Comparison of ENCODE assay signal across 23 cellular contexts in the genomic region with DNA sequence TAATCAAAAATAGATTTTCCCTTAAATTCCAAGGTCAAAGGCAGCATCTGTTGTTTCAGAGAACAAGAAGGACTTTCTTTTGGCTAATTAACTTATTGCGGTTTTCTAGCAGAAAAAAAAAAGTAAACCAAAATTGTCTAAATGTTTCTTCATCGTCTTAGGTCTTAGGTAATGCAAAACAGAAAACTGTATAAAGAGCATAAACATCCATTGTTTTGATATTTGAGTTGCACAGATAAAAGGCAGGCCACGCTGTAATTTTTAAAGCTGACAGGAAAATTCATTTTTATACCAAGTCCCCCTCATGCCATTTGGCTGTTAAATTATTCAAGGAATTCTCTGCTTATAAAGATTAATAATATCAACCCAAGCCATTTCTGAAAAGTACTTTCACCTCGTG.
A peak's percentile ranks its signal among the peaks of the same experiment; 100 is the strongest.
DNase-seq lines count a peak whose midpoint lies in the region; ATAC-seq and TF ChIP-seq lines count a peak whose summit lies in the region.
"Had no signal": no experiment of that assay in that cellular context is flagged by ENCODE, and none has a peak within 500 bp of the region (broad histone marks: within the 10 kb centered on the region; RNA-seq: fewer than 3 reads in every experiment).

No MANE protein-coding gene starts in this region.

- CTCF ChIA-PET in HEK293 (lab: Yijun Ruan, JAX), result no interaction called here
- CTCF ChIA-PET in WTC11 (lab: Charles Lee), result no interaction called here
- CTCF ChIA-PET in RWPE1 (lab: Yijun Ruan, JAX), result no interaction called here

- no peak for DNase-seq in WTC11 (ENCODE audit: low spot score)
- DNase-seq in fibroblast of villous mesenchyme (ENCODE audit: low read depth), result peak; percentile 65
- no peak for DNase-seq in sigmoid colon
- no peak for DNase-seq in C1 segment of cervical spinal cord (lab: John Stamatoyannopoulos, UW)
- DNase-seq in DMS79 (lab: John Stamatoyannopoulos, UW), result no peak
- DNase-seq in NCI-H2107 (lab: John Stamatoyannopoulos, UW), result no peak
- DNase-seq in RWPE1 (ENCODE audit: low spot score), result no peak
- DNase-seq: activated CD4-positive, CD25-positive, alpha-beta regulatory T cell; activated naive CD4-positive, alpha-beta T cell treated with anti-CD3 and anti-CD28 coated beads, Interleukin-2, amount 10 ng/mL, durations not matched to agents 7 days and 5 days; activated T-cell treated with anti-CD3 and anti-CD28 coated beads, Interleukin-2, amount 50 U/mL, for 48 hours; CD4-positive, alpha-beta memory T cell; DMS53; GM23248; naive B cell; NCI-H1436; pancreas; PC-3; stimulated activated naive CD4-positive, alpha-beta T cell; trophoblast cell had no signal

- intact Hi-C loops in sigmoid colon (cut with DNase I), result no loop called here

- TF ChIP-seq POLR2A in sigmoid colon (IDR thresholded peaks at IDR 0.05), result no peak

- no peaks in the 10 kb centered on the region for H3K27me3 Mint-ChIP-seq in WTC11 (ENCODE audit: low read depth)
- H3K27me3 Mint-ChIP-seq: activated naive CD4-positive, alpha-beta T cell treated with anti-CD3 and anti-CD28 coated beads, Interleukin-2, amount 10 ng/mL, durations not matched to agents 7 days and 5 days; CD4-positive, alpha-beta memory T cell had no signal

- 0 out of 2 replicates have a peak, but pooled peaks cover 5% of the 10 kb centered on the region for H3K4me1 ChIP-seq in HEK293 (ENCODE audit: control insufficient read depth, insufficient read depth, low read length)
- peaks cover 0 to 45% (median 39%) of the 10 kb centered on the region in 4 donors for H3K4me1 ChIP-seq in sigmoid colon
- H3K4me1 ChIP-seq: SJSA1 had no signal

- no peak for ATAC-seq in WTC11
- ATAC-seq: PC-3 had no signal

- H3K9me3 ChIP-seq in HEK293 (ENCODE audit: control insufficient read depth, insufficient read depth, low read depth, low read length) (no peaks in the 10 kb centered on the region), sigmoid colon (no peaks in the 10 kb centered on the region)
- H3K9me3 ChIP-seq: pancreas, SJSA1 had no signal

- TF ChIP-seq CTCF in HEK293 (tag by site-specific recombination; IDR thresholded peaks at IDR 0.05) (no peak), WTC11 (IDR thresholded peaks at IDR 0.05) (no peak), fibroblast of villous mesenchyme (IDR thresholded peaks at IDR 0.05; ENCODE audit: insufficient read depth, low read depth, low read length) (no peak), sigmoid colon (IDR thresholded peaks at IDR 0.05) (no peak), RWPE1 (conservative IDR thresholded peaks at IDR 0.05; ENCODE audit: low read depth) (no peak)

- POLR2A ChIA-PET in HEK293 (lab: Yijun Ruan, JAX) (no interaction called here), WTC11 (lab: Charles Lee) (no interaction called here), RWPE1 (lab: Yijun Ruan, JAX; ENCODE audit: low non-redundant PET) (no interaction called here)

- H3K9me3 Mint-ChIP-seq in WTC11, result no peaks in the 10 kb centered on the region
- H3K9me3 Mint-ChIP-seq: activated naive CD4-positive, alpha-beta T cell treated with anti-CD3 and anti-CD28 coated beads, Interleukin-2, amount 10 ng/mL, durations not matched to agents 7 days and 5 days; CD4-positive, alpha-beta memory T cell; naive B cell had no signal

- peak overlapping the region; percentile 83 for H3K27ac Mint-ChIP-seq in WTC11
- H3K27ac Mint-ChIP-seq: activated naive CD4-positive, alpha-beta T cell treated with anti-CD3 and anti-CD28 coated beads, Interleukin-2, amount 10 ng/mL, durations not matched to agents 7 days and 5 days had no signal

- H3K4me3 ChIP-seq in HEK293 (ENCODE audit: low read depth, low read length), result no peak overlapping the region
- no peak overlapping the region for H3K4me3 ChIP-seq in fibroblast of villous mesenchyme (ENCODE audit: low read depth, low read length)
- peak overlapping the region in 2 of 4 donors; percentile 4 to 5 for H3K4me3 ChIP-seq in sigmoid colon
- H3K4me3 ChIP-seq: GM23248, hepatocyte, lung, pancreas, SJSA1 had no signal

- H3K27me3 ChIP-seq in sigmoid colon, result no peaks in the 10 kb centered on the region
- H3K27me3 ChIP-seq: hepatocyte, pancreas, SJSA1 had no signal

- WGBS in sigmoid colon, 2 donors, result 76 to 79% methylated on average over 4 of the region's 4 CpGs

- no peak overlapping the region for H3K4me3 Mint-ChIP-seq in WTC11
- H3K4me3 Mint-ChIP-seq: activated naive CD4-positive, alpha-beta T cell treated with anti-CD3 and anti-CD28 coated beads, Interleukin-2, amount 10 ng/mL, durations not matched to agents 7 days and 5 days; CD4-positive, alpha-beta memory T cell; naive B cell had no signal

- H3K4me1 Mint-ChIP-seq in WTC11, result peaks cover 46% of the 10 kb centered on the region
- H3K4me1 Mint-ChIP-seq: naive B cell had no signal

- TF ChIP-seq EP300 in sigmoid colon (IDR thresholded peaks at IDR 0.05), result no peak

- H3K36me3 Mint-ChIP-seq in WTC11, result no peaks in the 10 kb centered on the region
- H3K36me3 Mint-ChIP-seq: naive B cell had no signal

- H3K36me3 ChIP-seq in HEK293 (ENCODE audit: control insufficient read depth in 2 of 2, insufficient read depth in 1 of 2, low read length in 2 of 2), result no peaks in the 10 kb centered on the region
- no peaks in the 10 kb centered on the region for H3K36me3 ChIP-seq in sigmoid colon
- H3K36me3 ChIP-seq: pancreas, SJSA1 had no signal

- no peak overlapping the region for H3K27ac ChIP-seq in HEK293 (ENCODE audit: extremely low read depth, low read depth, low read length)
- peak overlapping the region; percentile 48 to 74 (median 60) for H3K27ac ChIP-seq in sigmoid colon
- no peak overlapping the region for H3K27ac ChIP-seq in RWPE1
- H3K27ac ChIP-seq: GM23248, hepatocyte, pancreas, SJSA1 had no signal

TF ChIP-seq in HEK293, 187 proteins besides CTCF, POLR2A, EP300 and RAD21:
- no peak for TF ChIP-seq ZNF530 (tag by site-specific recombination; IDR thresholded peaks at IDR 0.05; ENCODE audit: low read depth)
- TF ChIP-seq, protein P1, sequence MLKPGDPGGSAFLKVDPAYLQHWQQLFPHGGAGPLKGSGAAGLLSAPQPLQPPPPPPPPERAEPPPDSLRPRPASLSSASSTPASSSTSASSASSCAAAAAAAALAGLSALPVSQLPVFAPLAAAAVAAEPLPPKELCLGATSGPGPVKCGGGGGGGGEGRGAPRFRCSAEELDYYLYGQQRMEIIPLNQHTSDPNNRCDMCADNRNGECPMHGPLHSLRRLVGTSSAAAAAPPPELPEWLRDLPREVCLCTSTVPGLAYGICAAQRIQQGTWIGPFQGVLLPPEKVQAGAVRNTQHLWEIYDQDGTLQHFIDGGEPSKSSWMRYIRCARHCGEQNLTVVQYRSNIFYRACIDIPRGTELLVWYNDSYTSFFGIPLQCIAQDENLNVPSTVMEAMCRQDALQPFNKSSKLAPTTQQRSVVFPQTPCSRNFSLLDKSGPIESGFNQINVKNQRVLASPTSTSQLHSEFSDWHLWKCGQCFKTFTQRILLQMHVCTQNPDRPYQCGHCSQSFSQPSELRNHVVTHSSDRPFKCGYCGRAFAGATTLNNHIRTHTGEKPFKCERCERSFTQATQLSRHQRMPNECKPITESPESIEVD (tag by site-specific recombination; IDR thresholded peaks at IDR 0.05), result peak; percentile 72
TF ChIP-seq in HEK293: peak in this region for 1.

TF ChIP-seq in WTC11, 78 proteins besides CTCF, POLR2A, EP300 and RAD21:
- TF ChIP-seq NFYB (CRISPR knock-in tag; conservative IDR thresholded peaks at IDR 0.05; ENCODE audit: low read depth), result no peak

Comparison
In these comparisons a context has a peak if more than half of its experiments do, and no peak if none do; other contexts are left out.
1. H3K27ac ChIP-seq: peak in sigmoid colon (4 of 4); none in HEK293 (single experiment) and RWPE1 (single experiment).